11 cellular contexts compared by ENCODE assay signal in genomic region chr14:95508377-95508776, GRCh38. TPM values are rescaled to one million over a fixed set of nuclear protein-coding genes. Genes with fewer than 3 reads are reported as not detected.
DNase-seq lines count a peak whose midpoint lies in the region; ATAC-seq and TF ChIP-seq lines count a peak whose summit lies in the region.
"Had no signal": no experiment of that assay in that cellular context is flagged by ENCODE, and none has a peak within 500 bp of the region (broad histone marks: within the 10 kb centered on the region; RNA-seq: fewer than 3 reads in every experiment).

No MANE protein-coding gene starts in this region.

- POLR2A ChIA-PET in naive thymus-derived CD8-positive, alpha-beta T cell (lab: Charles Lee), result interaction anchor here (0.5 to 2.0 kb wide), 5 partner anchors 10 to 61 kb away, joined by 3 to 5 read pairs (median 3); no protein-coding TSS in a partner anchor

- no peaks in the 10 kb centered on the region for H3K27me3 Mint-ChIP-seq in activated T-helper 17 cell treated with anti-CD3 and anti-CD28 coated beads, Interleukin-2, amount 50 U/mL, for 72 hours
- no peaks in the 10 kb centered on the region for H3K27me3 Mint-ChIP-seq in naive thymus-derived CD8-positive, alpha-beta T cell

- H3K27ac ChIP-seq in right atrium auricular region, result peak overlapping the region; percentile 63 to 82
- H3K27ac ChIP-seq: cardiac muscle cell had no signal

- H3K9me3 ChIP-seq in right atrium auricular region, result no peaks in the 10 kb centered on the region

- peaks cover 54% of the 10 kb centered on the region for H3K4me1 Mint-ChIP-seq in activated T-helper 17 cell treated with anti-CD3 and anti-CD28 coated beads, Interleukin-2, amount 50 U/mL, for 72 hours
- peaks cover 35 to 83% (median 79%) of the 10 kb centered on the region in 4 donors for H3K4me1 Mint-ChIP-seq in naive thymus-derived CD8-positive, alpha-beta T cell

- H3K4me3 Mint-ChIP-seq in activated T-helper 17 cell treated with anti-CD3 and anti-CD28 coated beads, Interleukin-2, amount 50 U/mL, for 72 hours, result peak overlapping the region; percentile 72
- peak overlapping the region in 1 of 10 donors; percentile 3 for H3K4me3 Mint-ChIP-seq in naive thymus-derived CD8-positive, alpha-beta T cell

- H3K27me3 ChIP-seq in right atrium auricular region, result no peaks in the 10 kb centered on the region
- H3K27me3 ChIP-seq: cardiac muscle cell had no signal

- H3K9me3 Mint-ChIP-seq in activated T-helper 17 cell treated with anti-CD3 and anti-CD28 coated beads, Interleukin-2, amount 50 U/mL, for 72 hours, result no peaks in the 10 kb centered on the region
- H3K9me3 Mint-ChIP-seq in naive thymus-derived CD8-positive, alpha-beta T cell, result no peaks in the 10 kb centered on the region

- H3K27ac Mint-ChIP-seq in activated T-helper 17 cell treated with anti-CD3 and anti-CD28 coated beads, Interleukin-2, amount 50 U/mL, for 72 hours, result peak overlapping the region; percentile 65
- H3K27ac Mint-ChIP-seq in naive thymus-derived CD8-positive, alpha-beta T cell, result peak overlapping the region; percentile 47 to 89 (median 80)

- H3K36me3 ChIP-seq in right atrium auricular region, result no peaks in the 10 kb centered on the region
- H3K36me3 ChIP-seq: cardiac muscle cell had no signal

- no peak overlapping the region for H3K4me3 ChIP-seq in right atrium auricular region
- H3K4me3 ChIP-seq: cardiac muscle cell had no signal

- H3K4me1 ChIP-seq in right atrium auricular region, result peaks cover 0 to 53% of the 10 kb centered on the region in 2 donors

- intact Hi-C loops in cardiac septum (cut with DNase I), result no loop called here

- DNase-seq in right atrium auricular region (ENCODE audit: low spot score) (no peak), cardiac septum (ENCODE audit: low spot score) (no peak), HuH-7 (ENCODE audit: low spot score) (no peak), H4 (ENCODE audit: low spot score) (no peak)
- DNase-seq in naive thymus-derived CD8-positive, alpha-beta T cell, result no peak
- DNase-seq: NCI-H2081 treated with DMSO at 0.1 percent for 48 hours had no signal

- no peak for TF ChIP-seq CTCF in right atrium auricular region (IDR thresholded peaks at IDR 0.05)

- peaks cover 81% of the 10 kb centered on the region for H3K36me3 Mint-ChIP-seq in activated T-helper 17 cell treated with anti-CD3 and anti-CD28 coated beads, Interleukin-2, amount 50 U/mL, for 72 hours (ENCODE audit: low read depth)
- H3K36me3 Mint-ChIP-seq in naive thymus-derived CD8-positive, alpha-beta T cell, result peaks cover 0 to 36% (median 1%) of the 10 kb centered on the region in 3 donors

- ATAC-seq in activated T-helper 17 cell treated with anti-CD3 and anti-CD28 coated beads, Interleukin-2, amount 50 U/mL, for 72 hours (replicated peaks), result no peak
- no peak for ATAC-seq in naive thymus-derived CD8-positive, alpha-beta T cell
- no peak for ATAC-seq in HG02798 (IDR thresholded peaks at IDR 0.05; ENCODE audit: poor library complexity, unreplicated experiment)
- ATAC-seq in GM19395 (IDR thresholded peaks at IDR 0.05; ENCODE audit: unreplicated experiment), result no peak
- ATAC-seq: activated CD4-positive, CD25-positive, alpha-beta regulatory T cell treated with anti-CD3 and anti-CD28 coated beads, Interleukin-2, amount 50 U/mL, for 24 hours had no signal

RNA-seq across cellular contexts. Expression of gene SYNE3, which starts 8.1 kb away (rescaled TPM):
- 10 to 100 TPM in 1 of 2 donors, 1 to 10 TPM in 1; 8.2 to 13.2 TPM for total RNA-seq in right atrium auricular region
- total RNA-seq in cardiac septum, result 12.4 TPM
- 10 to 100 TPM; 78.9 to 79.1 TPM for total RNA-seq in activated T-helper 17 cell treated with anti-CD3 and anti-CD28 coated beads, Interleukin-2, amount 50 U/mL, for 72 hours
- 10 to 100 TPM; 47.1 to 48.2 TPM for total RNA-seq in naive thymus-derived CD8-positive, alpha-beta T cell
- polyA plus RNA-seq in naive thymus-derived CD8-positive, alpha-beta T cell, result 1 to 10 TPM; 2.4 to 4.6 (median 4.5) TPM
- total RNA-seq in H4 (2014; rRNA removed; shearing (Covaris generic)), result 0.75 and 1.4 TPM in 2 replicates

RNA-seq across cellular contexts. Expression of gene GLRX5, which starts 26.5 kb away (rescaled TPM):
- 10 to 100 TPM; 54.0 to 58.9 TPM for total RNA-seq in right atrium auricular region
- 61.8 TPM for total RNA-seq in cardiac septum
- 10 to 100 TPM; 21.5 to 61.4 TPM for total RNA-seq in activated T-helper 17 cell treated with anti-CD3 and anti-CD28 coated beads, Interleukin-2, amount 50 U/mL, for 72 hours
- 10 to 100 TPM; 17.9 to 22.5 TPM for total RNA-seq in naive thymus-derived CD8-positive, alpha-beta T cell
- polyA plus RNA-seq in naive thymus-derived CD8-positive, alpha-beta T cell, result 10 to 100 TPM; 61.6 to 87.6 (median 67.6) TPM
- total RNA-seq in H4 (2014; rRNA removed; shearing (Covaris generic)), result 74.4 and 79.7 TPM in 2 replicates
